ENCODE assay signal across 14 cellular contexts in the genomic region with DNA sequence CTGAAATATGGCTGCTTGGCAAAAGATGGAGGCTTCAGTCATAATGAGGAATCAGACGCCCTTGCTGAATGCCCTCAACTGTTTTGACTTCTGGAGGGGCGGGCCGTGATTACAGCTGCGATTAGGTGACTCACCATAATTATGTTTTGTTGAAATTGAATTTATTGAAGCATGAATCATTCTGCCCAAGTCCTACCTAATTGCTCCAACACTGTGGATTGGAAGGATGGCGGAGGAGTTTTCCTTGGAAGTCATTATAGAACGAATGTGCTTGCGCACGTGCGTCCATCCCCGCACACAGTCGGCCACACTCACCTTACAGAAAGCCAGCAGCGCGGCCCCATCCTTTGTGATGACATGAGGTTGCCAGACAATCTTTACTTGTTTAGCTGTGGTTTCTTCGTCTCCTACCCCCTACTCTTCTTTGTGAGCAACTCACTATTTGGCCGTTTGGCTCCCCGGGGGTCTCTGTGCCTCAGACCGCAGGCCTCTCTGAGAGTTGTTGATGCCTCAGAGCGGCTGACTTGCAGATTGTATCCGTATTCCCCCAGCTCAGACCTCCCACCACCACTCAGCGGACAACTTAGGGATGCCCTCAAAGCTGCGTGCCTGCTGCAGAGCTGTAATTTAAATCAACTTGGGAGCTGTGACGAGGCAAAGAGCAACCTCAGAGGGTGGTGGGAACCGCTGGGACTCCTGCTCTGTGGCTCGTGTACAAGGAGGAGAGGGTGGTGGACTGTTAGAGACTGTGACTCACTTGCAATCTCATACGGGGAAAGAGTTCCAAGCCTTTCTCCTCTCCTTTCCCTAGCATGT.
DNase-seq lines count a peak whose midpoint lies in the region; ATAC-seq and TF ChIP-seq lines count a peak whose summit lies in the region.
"Had no signal": no experiment of that assay in that cellular context is flagged by ENCODE, and none has a peak within 500 bp of the region (broad histone marks: within the 10 kb centered on the region; RNA-seq: fewer than 3 reads in every experiment).

No MANE protein-coding gene starts in this region.

- CTCF ChIA-PET in CD4-positive, alpha-beta T cell (lab: Charles Lee), result no interaction called here

- no peak for ATAC-seq in HG02981 (IDR thresholded peaks at IDR 0.05; ENCODE audit: unreplicated experiment)
- no peak for ATAC-seq in CD4-positive, alpha-beta T cell (ENCODE audit: poor library complexity)
- ATAC-seq: activated naive CD4-positive, alpha-beta T cell treated with anti-CD3 and anti-CD28 coated beads, Interleukin-2, amount 50 U/mL, for 72 hours; left ventricle myocardium superior had no signal

- H3K4me1 Mint-ChIP-seq in CD4-positive, alpha-beta T cell (ENCODE audit: low read depth), result no peaks in the 10 kb centered on the region

- H3K4me3 ChIP-seq in osteoblast (ENCODE audit: insufficient read depth, low read length), result peak overlapping the region; percentile 56
- H3K4me3 ChIP-seq: coronary artery had no signal

- DNase-seq in ELF-1 (ENCODE audit: low read depth, low spot score) (peak; percentile 36), NCI-H146 (lab: John Stamatoyannopoulos, UW) (peak; percentile 83), astrocyte of the hippocampus (ENCODE audit: low read depth, low spot score) (peak; percentile 82), osteoblast (ENCODE audit: insufficient read length, low spot score, missing footprints) (peak; percentile 50)
- no peak for DNase-seq in activated CD8-positive, alpha-beta memory T cell treated with anti-CD3 and anti-CD28 coated beads for 24 hours
- DNase-seq in CD4-positive, alpha-beta T cell, result no peak
- no peak for DNase-seq in activated CD4-positive, CD25-positive, alpha-beta regulatory T cell treated with anti-CD3 and anti-CD28 coated beads, Interleukin-2, amount 50 U/mL, for 72 hours
- DNase-seq: Caco-2, HFFc6, left ventricle myocardium superior had no signal

- H3K79me2 ChIP-seq in osteoblast (ENCODE audit: insufficient read depth, low read length), result no peaks in the 10 kb centered on the region

- H3K27ac Mint-ChIP-seq in CD4-positive, alpha-beta T cell, result no peak overlapping the region
- H3K27ac Mint-ChIP-seq: activated naive CD4-positive, alpha-beta T cell treated with anti-CD3 and anti-CD28 coated beads, Interleukin-2, amount 50 U/mL, for 72 hours; HFFc6; T-helper 1 cell treated with Interleukin-12 subunit alpha and Interleukin-12 subunit beta and Interleukin-4 antibody, amounts not matched to agents 30 μg/mL and 1 μg/mL, for 36 hours had no signal

- H2AFZ ChIP-seq in osteoblast (ENCODE audit: low read length), result peak overlapping the region; percentile 76

- H3K4me2 ChIP-seq in osteoblast (ENCODE audit: insufficient read depth, low read length), result peak overlapping the region; percentile 85

- H4K20me1 ChIP-seq in osteoblast (ENCODE audit: insufficient read depth, low read length), result no peaks in the 10 kb centered on the region

- H3K36me3 ChIP-seq in osteoblast (ENCODE audit: insufficient read depth, low read length), result no peaks in the 10 kb centered on the region

- peak overlapping the region; percentile 71 for H3K27ac ChIP-seq in osteoblast (ENCODE audit: low read depth, low read length)
- H3K27ac ChIP-seq in CD4-positive, alpha-beta T cell (ENCODE audit: low read depth, low read length), result no peak overlapping the region
- H3K27ac ChIP-seq: coronary artery had no signal

- intact Hi-C loops in CD4-positive, alpha-beta T cell (cut with DNase I, micrococcal nuclease), result no loop called here

- POLR2A ChIA-PET in CD4-positive, alpha-beta T cell (lab: Charles Lee), result no interaction called here

- H3K36me3 Mint-ChIP-seq in CD4-positive, alpha-beta T cell (ENCODE audit: low read depth), result no peaks in the 10 kb centered on the region
- H3K36me3 Mint-ChIP-seq: activated naive CD4-positive, alpha-beta T cell treated with anti-CD3 and anti-CD28 coated beads, Interleukin-2, amount 50 U/mL, for 72 hours had no signal

- peaks cover 11% of the 10 kb centered on the region for H3K4me1 ChIP-seq in osteoblast (ENCODE audit: insufficient read depth, low read length)
- H3K4me1 ChIP-seq: Caco-2 had no signal

- no peaks in the 10 kb centered on the region for H3K9me3 Mint-ChIP-seq in CD4-positive, alpha-beta T cell
- H3K9me3 Mint-ChIP-seq: T-helper 1 cell treated with Interleukin-12 subunit alpha and Interleukin-12 subunit beta and Interleukin-4 antibody, amounts not matched to agents 30 μg/mL and 1 μg/mL, for 36 hours had no signal

- peaks cover 1% of the 10 kb centered on the region for H3K27me3 ChIP-seq in osteoblast (ENCODE audit: insufficient read depth, low read length)
- H3K27me3 ChIP-seq in CD4-positive, alpha-beta T cell (ENCODE audit: control insufficient read depth, insufficient read depth, low read length), result no peaks in the 10 kb centered on the region

- no peak for TF ChIP-seq CTCF in osteoblast (IDR thresholded peaks at IDR 0.05; ENCODE audit: extremely low read depth, low read depth, low read length)
- TF ChIP-seq CTCF in CD4-positive, alpha-beta T cell (IDR thresholded peaks at IDR 0.05), result no peak

- no peaks in the 10 kb centered on the region for H3K9me3 ChIP-seq in osteoblast (ENCODE audit: low read depth, low read length)
- H3K9me3 ChIP-seq in CD4-positive, alpha-beta T cell (ENCODE audit: control insufficient read depth, low read length), result no peaks in the 10 kb centered on the region
- H3K9me3 ChIP-seq: Caco-2 had no signal

- H3K27me3 Mint-ChIP-seq in CD4-positive, alpha-beta T cell, result no peaks in the 10 kb centered on the region

- no peak overlapping the region for H3K4me3 Mint-ChIP-seq in CD4-positive, alpha-beta T cell
- H3K4me3 Mint-ChIP-seq: HFFc6; T-helper 1 cell treated with Interleukin-12 subunit alpha and Interleukin-12 subunit beta and Interleukin-4 antibody, amounts not matched to agents 30 μg/mL and 1 μg/mL, for 36 hours had no signal

Comparison
In these comparisons a context has a peak if more than half of its experiments do, and no peak if none do; other contexts are left out.
1. DNase-seq: peak in ELF-1 (single experiment), NCI-H146 (single experiment), astrocyte of the hippocampus (single experiment) and osteoblast (single experiment); none in activated CD8-positive, alpha-beta memory T cell treated with anti-CD3 and anti-CD28 coated beads for 24 hours (single experiment), CD4-positive, alpha-beta T cell (0 of 10) and activated CD4-positive, CD25-positive, alpha-beta regulatory T cell treated with anti-CD3 and anti-CD28 coated beads, Interleukin-2, amount 50 U/mL, for 72 hours (single experiment).